In genomic region chr9:111375062-111375461, GRCh38 we compare ENCODE assay signal across 40 cellular contexts. TPM values are rescaled to one million over a fixed set of nuclear protein-coding genes. Genes with fewer than 3 reads are reported as not detected.
"Had no signal": no experiment of that assay in that cellular context is flagged by ENCODE, and none has a peak within 500 bp of the region (broad histone marks: within the 10 kb centered on the region; RNA-seq: fewer than 3 reads in every experiment).

No MANE protein-coding gene starts in this region.

- H3K4me3 Mint-ChIP-seq: activated naive CD4-positive, alpha-beta T cell treated with anti-CD3 and anti-CD28 coated beads for 36 hours; activated naive CD8-positive, alpha-beta T cell treated with anti-CD3 and anti-CD28 coated beads for 36 hours; effector memory CD8-positive, alpha-beta T cell; mesothelial cell of epicardium; naive B cell; nephron progenitor cell; stimulated activated effector memory CD8-positive, alpha-beta T cell treated with anti-CD3 and anti-CD28 coated beads, Interleukin-12 subunit alpha, Interleukin-12 subunit beta, amount 100 ng/mL, for 72 hours; stimulated activated naive CD8-positive, alpha-beta T cell treated with anti-CD3 and anti-CD28 coated beads, Interleukin-15, Interleukin-2, amounts not matched to agents 100 ng/mL and 50 ng/mL, for 24 hours; T-helper 17 cell had no signal

- H3K4me1 ChIP-seq: adrenal gland, body of pancreas, esophagus muscularis mucosa, heart right ventricle, left ventricle myocardium inferior, pancreas, prostate gland, upper lobe of left lung, vagina had no signal

- H3K27ac ChIP-seq: adrenal gland, body of pancreas, esophagus muscularis mucosa, heart right ventricle, left ventricle myocardium inferior, neutrophil, pancreas, prostate gland, upper lobe of left lung, vagina, WERI-Rb-1 had no signal

- H3K9me3 ChIP-seq: adrenal gland, body of pancreas, esophagus muscularis mucosa, heart right ventricle, left ventricle myocardium inferior, neutrophil, pancreas, prostate gland, upper lobe of left lung, vagina had no signal

- ATAC-seq: activated CD4-positive, CD25-positive, alpha-beta regulatory T cell treated with anti-CD3 and anti-CD28 coated beads, Interleukin-2, amount 50 U/mL, for 24 hours; body of pancreas; effector memory CD8-positive, alpha-beta T cell; heart right ventricle; pancreas; sciatic nerve; stimulated activated effector memory CD8-positive, alpha-beta T cell treated with anti-CD3 and anti-CD28 coated beads, Interleukin-12 subunit alpha, Interleukin-12 subunit beta, amount 100 ng/mL, for 72 hours; T-helper 17 cell had no signal

- H3K27me3 ChIP-seq: adrenal gland, body of pancreas, esophagus muscularis mucosa, heart right ventricle, neutrophil, pancreas, upper lobe of left lung, vagina had no signal

- H3K27me3 Mint-ChIP-seq: activated naive CD8-positive, alpha-beta T cell treated with anti-CD3 and anti-CD28 coated beads for 36 hours; effector memory CD8-positive, alpha-beta T cell; naive B cell; stimulated activated naive CD8-positive, alpha-beta T cell treated with anti-CD3 and anti-CD28 coated beads, Interleukin-15, Interleukin-2, amounts not matched to agents 100 ng/mL and 50 ng/mL, for 24 hours; T-helper 17 cell had no signal

- H3K4me1 Mint-ChIP-seq: activated naive CD8-positive, alpha-beta T cell treated with anti-CD3 and anti-CD28 coated beads for 36 hours; mesothelial cell of epicardium; naive B cell; nephron progenitor cell; stimulated activated effector memory CD8-positive, alpha-beta T cell treated with anti-CD3 and anti-CD28 coated beads, Interleukin-12 subunit alpha, Interleukin-12 subunit beta, amount 100 ng/mL, for 72 hours had no signal

- FAIRE-seq: endothelial cell of umbilical vein, pancreas, small intestine had no signal

- H3K27ac Mint-ChIP-seq: activated naive CD4-positive, alpha-beta T cell treated with anti-CD3 and anti-CD28 coated beads for 36 hours; activated naive CD8-positive, alpha-beta T cell treated with anti-CD3 and anti-CD28 coated beads for 36 hours; mesothelial cell of epicardium; nephron progenitor cell; stimulated activated naive CD8-positive, alpha-beta T cell treated with anti-CD3 and anti-CD28 coated beads, Interleukin-15, Interleukin-2, amounts not matched to agents 100 ng/mL and 50 ng/mL, for 24 hours had no signal

- H3K9me3 Mint-ChIP-seq: activated naive CD4-positive, alpha-beta T cell treated with anti-CD3 and anti-CD28 coated beads for 36 hours; activated naive CD8-positive, alpha-beta T cell treated with anti-CD3 and anti-CD28 coated beads for 36 hours; effector memory CD8-positive, alpha-beta T cell; mesothelial cell of epicardium; nephron progenitor cell; stimulated activated effector memory CD8-positive, alpha-beta T cell treated with anti-CD3 and anti-CD28 coated beads, Interleukin-12 subunit alpha, Interleukin-12 subunit beta, amount 100 ng/mL, for 72 hours; stimulated activated naive CD8-positive, alpha-beta T cell treated with anti-CD3 and anti-CD28 coated beads, Interleukin-15, Interleukin-2, amounts not matched to agents 100 ng/mL and 50 ng/mL, for 24 hours had no signal

- H3K4me3 ChIP-seq: adrenal gland, body of pancreas, esophagus muscularis mucosa, heart right ventricle, left ventricle myocardium inferior, pancreas, prostate gland, upper lobe of left lung, vagina had no signal

- DNase-seq: activated CD4-positive, alpha-beta T cell treated with anti-CD3 and anti-CD28 coated beads for 48 hours; activated CD4-positive, alpha-beta T cell treated with anti-CD3 and anti-CD28 coated beads, Interleukin-2, amount 50 U/mL, for 48 hours; activated CD8-positive, alpha-beta memory T cell treated with anti-CD3 and anti-CD28 coated beads for 24 hours; activated effector memory CD4-positive, alpha-beta T cell treated with anti-CD3 and anti-CD28 coated beads, Interleukin-2, amount 50 U/mL, for 16 hours; activated naive CD4-positive, alpha-beta T cell treated with anti-CD3 and anti-CD28 coated beads for 36 hours; activated naive CD8-positive, alpha-beta T cell treated with anti-CD3 and anti-CD28 coated beads for 36 hours; adrenal gland; aorta; body of pancreas; cortex of kidney; effector memory CD8-positive, alpha-beta T cell; foreskin melanocyte; heart right ventricle; left ventricle myocardium inferior; naive B cell; nephron progenitor cell; pancreas; retina; small intestine; stimulated activated CD4-positive, alpha-beta T cell treated with anti-CD3 and anti-CD28 coated beads, Interleukin-4, amount 100 ng/mL, for 24 hours; T-helper 17 cell; T1000; upper lobe of left lung; WERI-Rb-1 had no signal

RNA-seq across cellular contexts. Expression of gene OR2K2, which starts 45.0 kb away (rescaled TPM):
- total RNA-seq: activated naive CD4-positive, alpha-beta T cell treated with anti-CD3 and anti-CD28 coated beads for 36 hours; activated naive CD8-positive, alpha-beta T cell treated with anti-CD3 and anti-CD28 coated beads for 36 hours; adrenal gland; aorta; body of pancreas; cardiac septum; chondrocyte; endothelial cell of umbilical vein; esophagus muscularis mucosa; glomerular endothelial cell; left ventricle myocardium inferior; lung microvascular endothelial cell; mesothelial cell of epicardium; pancreas; prostate gland; sciatic nerve; subcutaneous adipose tissue; T-helper 17 cell; upper lobe of left lung had no signal
- polyA plus RNA-seq: adrenal gland, aorta, endothelial cell of umbilical vein, pancreas, small intestine, thymus had no signal
